ENCODE assay signal across 21 cellular contexts in genomic region chr5:145218019-145218418, GRCh38.
"Had no signal": no experiment of that assay in that cellular context is flagged by ENCODE, and none has a peak within 500 bp of the region (broad histone marks: within the 10 kb centered on the region; RNA-seq: fewer than 3 reads in every experiment).

No MANE protein-coding gene starts in this region.

- H3K27ac ChIP-seq: coronary artery, left lung, psoas muscle, testis, tibial artery had no signal

- FAIRE-seq: endometrium, frontal cortex had no signal

- H3K4me3 ChIP-seq: coronary artery, left lung, psoas muscle, testis, tibial artery had no signal

- ATAC-seq: effector memory CD8-positive, alpha-beta T cell; left lung; naive thymus-derived CD8-positive, alpha-beta T cell; psoas muscle; sciatic nerve; stimulated activated memory B cell treated with anti-CD40 and anti-IgM and Interleukin-4, amounts not matched to agents 10 μg/mL and 1 μg/mL and 100 μg/mL, for 72 hours; stimulated activated naive CD8-positive, alpha-beta T cell treated with anti-CD3 and anti-CD28 coated beads, Interleukin-15, Interleukin-2, amounts not matched to agents 100 U/mL and 50 U/mL, for 24 hours had no signal

- H3K4me1 ChIP-seq: left lung, psoas muscle, testis, tibial artery had no signal

- DNase-seq: effector memory CD8-positive, alpha-beta T cell; hypothalamus; immature natural killer cell; islet precursor cell; left lung; mesendoderm; midbrain; naive thymus-derived CD8-positive, alpha-beta T cell; nephron progenitor cell; nucleus accumbens; psoas muscle; stimulated activated CD4-positive, alpha-beta T cell treated with anti-CD3 and anti-CD28 coated beads, Interleukin-4, amount 100 ng/mL, for 4 hours; stimulated activated naive CD8-positive, alpha-beta T cell treated with anti-CD3 and anti-CD28 coated beads, Interleukin-15, Interleukin-2, amounts not matched to agents 100 U/mL and 50 U/mL, for 24 hours; substantia nigra; testis; tibial artery had no signal

- H3K9me3 ChIP-seq: testis had no signal

- H3K36me3 ChIP-seq: left lung, tibial artery had no signal

- H3K27me3 ChIP-seq: left lung, testis, tibial artery had no signal
